17 cellular contexts compared by ENCODE assay signal in the genomic region with DNA sequence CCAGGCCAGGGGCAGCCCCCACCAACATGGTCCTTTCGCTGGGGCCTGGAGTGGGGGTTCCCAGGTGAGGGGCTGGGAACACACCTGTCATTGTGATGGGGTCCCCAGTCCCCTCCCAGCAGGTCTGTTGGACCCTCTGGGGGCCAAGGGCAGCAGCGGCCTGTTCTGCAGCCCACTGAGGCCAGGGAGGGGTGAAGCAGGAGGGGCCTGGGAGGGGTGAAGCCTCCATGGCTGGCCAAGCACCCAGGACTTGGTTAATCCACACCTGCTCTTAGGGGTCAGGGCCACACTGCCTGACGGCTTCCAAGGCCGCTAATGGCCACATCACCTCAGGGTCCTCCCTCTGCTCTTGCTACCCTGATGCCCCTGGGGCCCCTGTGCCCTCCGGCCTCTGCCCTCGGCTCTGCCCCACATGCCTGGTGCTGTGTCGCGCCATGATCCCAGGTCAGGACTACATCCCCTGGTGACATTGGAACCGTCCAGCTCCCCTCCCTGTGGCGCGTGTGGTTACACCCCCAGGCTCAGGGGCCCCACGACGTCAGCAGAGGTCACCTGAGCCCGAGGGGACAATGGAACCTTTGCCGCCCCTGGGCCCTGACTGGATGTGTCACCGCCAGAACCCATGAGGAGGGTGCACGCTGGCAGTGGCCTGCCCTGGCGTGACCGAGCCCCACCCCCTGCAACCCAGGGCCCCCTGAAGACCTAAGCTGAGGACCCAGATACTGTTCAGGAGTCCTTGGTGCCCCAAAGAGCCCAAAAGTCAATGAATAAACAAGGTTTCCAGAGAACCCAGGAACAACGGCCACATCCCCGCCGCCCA. TPM values are rescaled to one million over a fixed set of nuclear protein-coding genes. Genes with fewer than 3 reads are reported as not detected.
DNase-seq lines count a peak whose midpoint lies in the region; ATAC-seq and TF ChIP-seq lines count a peak whose summit lies in the region.
"Had no signal": no experiment of that assay in that cellular context is flagged by ENCODE, and none has a peak within 500 bp of the region (broad histone marks: within the 10 kb centered on the region; RNA-seq: fewer than 3 reads in every experiment).

No MANE protein-coding gene starts in this region.

- H3K9me3 ChIP-seq in SK-N-SH, result no peaks in the 10 kb centered on the region
- H3K9me3 ChIP-seq: thyroid gland had no signal

- no peak for ATAC-seq in SK-N-SH treated with all-trans-retinoic acid at 6 μM for 48 hours
- ATAC-seq in activated naive CD8-positive, alpha-beta T cell treated with anti-CD3 and anti-CD28 coated beads, Interleukin-2, amount 50 U/mL, for 24 hours, result no peak
- no peak for ATAC-seq in natural killer cell
- ATAC-seq in GM19035 (IDR thresholded peaks at IDR 0.05; ENCODE audit: unreplicated experiment), result no peak
- no peak for ATAC-seq in GM21619 (IDR thresholded peaks at IDR 0.05; ENCODE audit: unreplicated experiment)

- TF ChIP-seq RAD21 in SK-N-SH (IDR thresholded peaks at IDR 0.05; ENCODE audit: low read length), result no peak

- no peak for TF ChIP-seq EP300 in SK-N-SH (IDR thresholded peaks at IDR 0.05; ENCODE audit: borderline replicate concordance in 1 of 2, low read depth in 1 of 2, low read length in 1 of 2)

- peaks cover 4% of the 10 kb centered on the region for H3K9me3 Mint-ChIP-seq in activated naive CD8-positive, alpha-beta T cell treated with anti-CD3 and anti-CD28 coated beads, Interleukin-2, amount 50 U/mL, for 24 hours
- peaks cover 0 to 7% of the 10 kb centered on the region in 2 donors for H3K9me3 Mint-ChIP-seq in natural killer cell

- H3F3A ChIP-seq in SK-N-SH (replicated peaks; ENCODE audit: insufficient read depth), result no peaks in the 10 kb centered on the region

- no peak overlapping the region for H3K4me2 ChIP-seq in SK-N-SH
- H3K4me2 ChIP-seq: neural progenitor cell had no signal

- no peak overlapping the region for H2AFZ ChIP-seq in SK-N-SH (ENCODE audit: low read depth)
- H2AFZ ChIP-seq: neural progenitor cell had no signal

- no peaks in the 10 kb centered on the region for H3K36me3 Mint-ChIP-seq in activated naive CD8-positive, alpha-beta T cell treated with anti-CD3 and anti-CD28 coated beads, Interleukin-2, amount 50 U/mL, for 24 hours (ENCODE audit: low read depth)
- H3K36me3 Mint-ChIP-seq in natural killer cell, result no peaks in the 10 kb centered on the region

- H4K20me1 ChIP-seq in SK-N-SH (ENCODE audit: insufficient read depth), result no peaks in the 10 kb centered on the region

- DNase-seq in SK-N-SH, result peak; percentile 39
- peak; percentile 13 for DNase-seq in GM06990 (ENCODE audit: extremely low read depth, insufficient read length)
- no peak for DNase-seq in activated naive CD8-positive, alpha-beta T cell treated with anti-CD3 and anti-CD28 coated beads, Interleukin-2, amount 50 U/mL, for 24 hours
- peak; percentile 24 for DNase-seq in natural killer cell
- DNase-seq in NCI-H2081 treated with DMSO at 0.1 percent for 48 hours (lab: John Stamatoyannopoulos, UW), result no peak
- DNase-seq: 8988T; central memory CD4-positive, alpha-beta T cell; head of caudate nucleus; NCI-H1417 treated with DMSO at 0.1 percent for 48 hours; NCI-H526 treated with DMSO at 0.1 percent for 48 hours; thyroid gland had no signal

- H3K4me1 ChIP-seq in SK-N-SH (ENCODE audit: control insufficient read depth in 1 of 2, insufficient read depth in 2 of 2, low read depth in 1 of 2, low read length in 1 of 2), result peaks cover 0 to 3% of the 10 kb centered on the region in 2 experiments; a peak in 1 of 4 replicates

- TF ChIP-seq CTCF in SK-N-SH (IDR thresholded peaks at IDR 0.05) (no peak), GM06990 (IDR thresholded peaks at IDR 0.05; ENCODE audit: insufficient read depth, low read length, poor library complexity, severe bottlenecking) (no peak), natural killer cell (IDR thresholded peaks at IDR 0.05) (no peak)

- H3K9ac ChIP-seq in SK-N-SH, result no peak overlapping the region
- H3K9ac ChIP-seq: neural progenitor cell had no signal

- H3K4me1 Mint-ChIP-seq in activated naive CD8-positive, alpha-beta T cell treated with anti-CD3 and anti-CD28 coated beads, Interleukin-2, amount 50 U/mL, for 24 hours, result peaks cover 12% of the 10 kb centered on the region
- H3K4me1 Mint-ChIP-seq in natural killer cell, result peaks cover 6 to 15% of the 10 kb centered on the region in 2 donors

- no peaks in the 10 kb centered on the region for H3K9me2 ChIP-seq in SK-N-SH

- intact Hi-C loops in natural killer cell (cut with micrococcal nuclease), result no loop called here

- peak overlapping the region; percentile 48 for H3K4me3 Mint-ChIP-seq in activated naive CD8-positive, alpha-beta T cell treated with anti-CD3 and anti-CD28 coated beads, Interleukin-2, amount 50 U/mL, for 24 hours
- peak overlapping the region; percentile 62 for H3K4me3 Mint-ChIP-seq in natural killer cell

- whole genome bisulfite sequencing in SK-N-SH (ENCODE audit: low lambda C conversion rate), result 69% methylated on average over 10 of the region's 22 CpGs

- CTCF ChIA-PET in SK-N-SH (lab: Yijun Ruan, JAX), result interaction anchor here (1.0 to 2.2 kb wide), 2 partner anchors 77 to 92 kb away, joined by 3 to 5 read pairs; no protein-coding TSS in a partner anchor

- POLR2A ChIA-PET in SK-N-SH (lab: Yijun Ruan, JAX), result no interaction called here

- H3K27me3 Mint-ChIP-seq in activated naive CD8-positive, alpha-beta T cell treated with anti-CD3 and anti-CD28 coated beads, Interleukin-2, amount 50 U/mL, for 24 hours, result no peaks in the 10 kb centered on the region
- no peaks in the 10 kb centered on the region for H3K27me3 Mint-ChIP-seq in natural killer cell (ENCODE audit: low read depth in 2 of 2)

- H3K27me3 ChIP-seq in SK-N-SH (ENCODE audit: insufficient read depth) (no peaks in the 10 kb centered on the region), GM06990 (replicated peaks; ENCODE audit: control insufficient read depth, insufficient read depth, low read length) (no peaks in the 10 kb centered on the region)
- H3K27me3 ChIP-seq: thyroid gland had no signal

- no peaks in the 10 kb centered on the region for H3K36me3 ChIP-seq in SK-N-SH (replicated peaks in 1 of 2; ENCODE audit: control insufficient read depth in 1 of 2, insufficient read depth in 2 of 2, low read length in 1 of 2)
- H3K36me3 ChIP-seq in GM06990 (ENCODE audit: control insufficient read depth, insufficient read depth, low read length), result no peaks in the 10 kb centered on the region
- H3K36me3 ChIP-seq: neural progenitor cell, thyroid gland had no signal

- H3K4me3 ChIP-seq in SK-N-SH (ENCODE audit: low read depth in 2 of 2, low read length in 1 of 2), result no peak overlapping the region
- H3K4me3 ChIP-seq in GM06990 (replicated peaks; ENCODE audit: low read depth, low read length), result no peak overlapping the region
- H3K4me3 ChIP-seq: neural progenitor cell, skin epidermis, thyroid gland had no signal

- H3K27ac ChIP-seq in SK-N-SH (ENCODE audit: low read depth in 2 of 2, low read length in 1 of 2), result no peak overlapping the region
- H3K27ac ChIP-seq: epithelial cell of prostate, neural progenitor cell, thyroid gland had no signal

- no peaks in the 10 kb centered on the region for H3K79me2 ChIP-seq in SK-N-SH (ENCODE audit: insufficient read depth)

- peak overlapping the region; percentile 35 for H3K27ac Mint-ChIP-seq in activated naive CD8-positive, alpha-beta T cell treated with anti-CD3 and anti-CD28 coated beads, Interleukin-2, amount 50 U/mL, for 24 hours
- H3K27ac Mint-ChIP-seq in natural killer cell, result peak overlapping the region; percentile 91 to 93
- H3K27ac Mint-ChIP-seq: neural progenitor cell had no signal

TF ChIP-seq in SK-N-SH, 30 proteins besides CTCF, POLR2A, EP300 and RAD21 (continues in another document):
- TF ChIP-seq, protein P1, sequence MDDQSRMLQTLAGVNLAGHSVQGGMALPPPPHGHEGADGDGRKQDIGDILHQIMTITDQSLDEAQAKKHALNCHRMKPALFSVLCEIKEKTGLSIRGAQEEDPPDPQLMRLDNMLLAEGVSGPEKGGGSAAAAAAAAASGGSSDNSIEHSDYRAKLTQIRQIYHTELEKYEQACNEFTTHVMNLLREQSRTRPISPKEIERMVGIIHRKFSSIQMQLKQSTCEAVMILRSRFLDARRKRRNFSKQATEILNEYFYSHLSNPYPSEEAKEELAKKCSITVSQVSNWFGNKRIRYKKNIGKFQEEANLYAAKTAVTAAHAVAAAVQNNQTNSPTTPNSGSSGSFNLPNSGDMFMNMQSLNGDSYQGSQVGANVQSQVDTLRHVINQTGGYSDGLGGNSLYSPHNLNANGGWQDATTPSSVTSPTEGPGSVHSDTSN (IDR thresholded peaks at IDR 0.05), result no peak

TF ChIP-seq in SK-N-SH treated with all-trans-retinoic acid at 6 μM for 48 hours, 23 proteins besides CTCF, POLR2A, EP300 and RAD21:
- TF ChIP-seq ARNTL (CRISPR knock-in tag; IDR thresholded peaks at IDR 0.05; ENCODE audit: borderline replicate concordance, low read depth), result no peak

RNA-seq across cellular contexts. Expression of a gene that starts 7.0 kb away (rescaled TPM):
- polyA plus RNA-seq in SK-N-SH (2012; rRNA removed), result 0.05 TPM in 1 of 2 replicates, not detected in the other
- 0.03 and 0.06 TPM in 2 replicates for polyA plus RNA-seq in SK-N-SH (2012; cell fraction: cytosol; rRNA removed)
- 0.41 TPM in 1 of 2 replicates, not detected in the other for polyA plus RNA-seq in SK-N-SH (2012; cell fraction: nucleus; rRNA removed)
- 10 to 100 TPM; 40.3 to 81.9 (median 54.7) TPM for total RNA-seq in natural killer cell

RNA-seq across cellular contexts. Expression of a gene that starts 14.6 kb away (rescaled TPM):
- polyA plus RNA-seq in SK-N-SH (2012; rRNA removed), result not detected in 2 replicates
- not detected in 2 replicates for polyA plus RNA-seq in SK-N-SH (2012; cell fraction: cytosol; rRNA removed)
- 0.08 and 0.13 TPM in 2 replicates for polyA plus RNA-seq in SK-N-SH (2012; cell fraction: nucleus; rRNA removed)
- 10 to 100 TPM; 14.3 to 26.5 (median 15.7) TPM for total RNA-seq in natural killer cell

RNA-seq across cellular contexts. Expression of a gene that starts 25.7 kb away (rescaled TPM):
- not detected in 2 replicates for polyA plus RNA-seq in SK-N-SH (2012; rRNA removed)
- polyA plus RNA-seq in SK-N-SH (2012; cell fraction: cytosol; rRNA removed), result not detected in 2 replicates
- not detected in 2 replicates for polyA plus RNA-seq in SK-N-SH (2012; cell fraction: nucleus; rRNA removed)
- 1 to 10 TPM in 2 of 3 donors, under 1 TPM in 1; 0.23 to 1.7 (median 1.7) TPM for total RNA-seq in natural killer cell

RNA-seq across cellular contexts. Expression of a gene that starts 32.5 kb away (rescaled TPM):
- 182 and 265 TPM in 2 replicates for polyA plus RNA-seq in SK-N-SH (2012; rRNA removed)
- 160 and 235 TPM in 2 replicates for polyA plus RNA-seq in SK-N-SH (2012; cell fraction: cytosol; rRNA removed)
- 199 and 219 TPM in 2 replicates for polyA plus RNA-seq in SK-N-SH (2012; cell fraction: nucleus; rRNA removed)
- total RNA-seq in natural killer cell, result 100 to 1,000 TPM; 176 to 211 (median 184) TPM

RNA-seq across cellular contexts. Expression of a gene that starts 32.7 kb away (rescaled TPM):
- 32.0 and 38.8 TPM in 2 replicates for polyA plus RNA-seq in SK-N-SH (2012; rRNA removed)
- 28.3 and 34.5 TPM in 2 replicates for polyA plus RNA-seq in SK-N-SH (2012; cell fraction: cytosol; rRNA removed)
- 18.1 and 18.7 TPM in 2 replicates for polyA plus RNA-seq in SK-N-SH (2012; cell fraction: nucleus; rRNA removed)
- total RNA-seq in natural killer cell, result 10 to 100 TPM; 13.7 to 16.5 (median 16.3) TPM

Comparison
In these comparisons a context has a peak if more than half of its experiments do, and no peak if none do; other contexts are left out.
1. DNase-seq: peak in SK-N-SH (single experiment), GM06990 (single experiment) and natural killer cell (single experiment); none in activated naive CD8-positive, alpha-beta T cell treated with anti-CD3 and anti-CD28 coated beads, Interleukin-2, amount 50 U/mL, for 24 hours (single experiment) and NCI-H2081 treated with DMSO at 0.1 percent for 48 hours (single experiment).